In the genomic region with DNA sequence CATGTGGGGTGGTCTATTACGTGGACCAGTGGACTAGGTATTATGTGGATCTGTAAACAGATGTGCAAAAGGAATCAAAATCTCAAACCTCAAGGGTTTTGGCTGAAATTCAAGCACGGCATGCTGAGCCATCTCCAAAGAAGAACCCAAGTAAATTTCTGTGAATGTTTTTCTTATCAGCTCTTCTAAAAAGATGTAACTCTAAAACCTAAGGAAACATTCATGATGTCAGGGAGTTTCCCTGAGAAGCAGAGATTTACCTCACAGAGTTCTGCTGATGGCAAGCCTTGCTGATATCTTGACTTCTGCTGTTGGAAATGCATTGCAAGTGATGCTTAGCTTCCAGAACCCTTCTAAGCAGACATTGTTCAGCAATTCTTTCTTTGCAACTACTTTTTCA, we compare ENCODE assay signal across 26 cellular contexts. TPM values are rescaled to one million over a fixed set of nuclear protein-coding genes. Genes with fewer than 3 reads are reported as not detected.
A peak's percentile ranks its signal among the peaks of the same experiment; 100 is the strongest.
DNase-seq lines count a peak whose midpoint lies in the region; ATAC-seq, FAIRE-seq and TF ChIP-seq lines count a peak whose summit lies in the region.
"Had no signal": no experiment of that assay in that cellular context is flagged by ENCODE, and none has a peak within 500 bp of the region (broad histone marks: within the 10 kb centered on the region; RNA-seq: fewer than 3 reads in every experiment).

No MANE protein-coding gene starts in this region.

- TF ChIP-seq CTCF in colonic mucosa (IDR thresholded peaks at IDR 0.05), result no peak
- TF ChIP-seq CTCF in foreskin fibroblast (IDR thresholded peaks at IDR 0.05; ENCODE audit: low read depth, low read length), result no peak

- H3K36me3 ChIP-seq in colonic mucosa (no peaks in the 10 kb centered on the region), mucosa of rectum (ENCODE audit: control insufficient read depth in 2 of 2, insufficient read depth in 2 of 2, low read length in 2 of 2) (no peaks in the 10 kb centered on the region)
- H3K36me3 ChIP-seq: BE2C, MG63, SJSA1 had no signal

- H3K4me3 ChIP-seq in colonic mucosa, result no peak overlapping the region
- no peak overlapping the region for H3K4me3 ChIP-seq in mucosa of rectum (ENCODE audit: low read length in 2 of 2)
- no peak overlapping the region for H3K4me3 ChIP-seq in foreskin fibroblast (ENCODE audit: low read depth in 1 of 2, low read length in 2 of 2)
- H3K4me3 ChIP-seq: K562, MG63, PC-9, SJSA1 had no signal

- intact Hi-C loops in colonic mucosa (cut with DNase I), result loop anchor here (10.0 kb wide), 1 partner anchor 193 kb away; no protein-coding TSS in a partner anchor

- H3K27ac ChIP-seq in colonic mucosa, result peak overlapping the region; percentile 32
- H3K27ac ChIP-seq in mucosa of rectum (ENCODE audit: low read depth in 2 of 2, low read length in 2 of 2), result peak overlapping the region; percentile 13 to 42
- H3K27ac ChIP-seq: PC-9, SJSA1 had no signal

- H3K9me3 ChIP-seq in colonic mucosa (no peaks in the 10 kb centered on the region), mucosa of rectum (ENCODE audit: control insufficient read depth in 2 of 2, low read length in 2 of 2) (no peaks in the 10 kb centered on the region)
- H3K9me3 ChIP-seq: BE2C, MG63, SJSA1 had no signal

- no peaks in the 10 kb centered on the region for H3K27me3 ChIP-seq in colonic mucosa
- H3K27me3 ChIP-seq in mucosa of rectum (ENCODE audit: control insufficient read depth in 2 of 2, insufficient read depth in 2 of 2, low read length in 2 of 2), result no peaks in the 10 kb centered on the region
- H3K27me3 ChIP-seq: BE2C, SJSA1 had no signal

- DNase-seq in DMS53 (lab: John Stamatoyannopoulos, UW), result peak; percentile 50
- peak; percentile 46 for DNase-seq in LoVo (ENCODE audit: low spot score)
- DNase-seq in colonic mucosa, result no peak
- DNase-seq in RCC 7860 (ENCODE audit: low spot score), result no peak
- DNase-seq in NCI-H2081 (lab: John Stamatoyannopoulos, UW), result no peak
- no peak for DNase-seq in foreskin fibroblast
- DNase-seq: 8988T; ACHN; BE2C; CD8-positive, alpha-beta memory T cell; MG63; NCI-H1694 treated with DMSO at 0.1 percent for 48 hours; NCI-H2081 treated with DMSO at 0.1 percent for 48 hours; NCI-H2171 treated with DMSO at 0.1 percent for 48 hours; NCI-H526; NCI-H82; PC-9; Right ventricle myocardium superior; RPMI8226 had no signal

- FAIRE-seq in RCC 7860 (lab: Jason Lieb, UNC), result no peak
- FAIRE-seq: H54, K562 had no signal

- H3K9ac ChIP-seq in colonic mucosa (ENCODE audit: low read depth in 2 of 2, low read length in 2 of 2) (no peak overlapping the region), mucosa of rectum (ENCODE audit: low read depth in 1 of 2, low read length in 2 of 2) (no peak overlapping the region)

- ATAC-seq in HG03354 (IDR thresholded peaks at IDR 0.05; ENCODE audit: poor library complexity, severe bottlenecking, unreplicated experiment), result no peak
- ATAC-seq: K562 had no signal

- H3K4me1 ChIP-seq in colonic mucosa, result no peaks in the 10 kb centered on the region
- H3K4me1 ChIP-seq in mucosa of rectum (ENCODE audit: control insufficient read depth in 2 of 2, insufficient read depth in 2 of 2, low read length in 2 of 2), result peaks cover 15 to 53% of the 10 kb centered on the region in 2 donors
- H3K4me1 ChIP-seq: BE2C, SJSA1 had no signal

RNA-seq across cellular contexts. Expression of a gene that starts 21.6 kb away (rescaled TPM):
- total RNA-seq in colonic mucosa, result under 1 TPM; 0.16 to 0.27 TPM
- total RNA-seq: CD8-positive, alpha-beta memory T cell; HT1080; K562; LHCN-M2; PC-9; Right ventricle myocardium superior; SJSA1 had no signal

RNA-seq across cellular contexts. Expression of a gene that starts 49.4 kb away (rescaled TPM):
- total RNA-seq in colonic mucosa, result under 1 TPM; 0.07 to 0.40 TPM
- total RNA-seq: CD8-positive, alpha-beta memory T cell; HT1080; LHCN-M2; Right ventricle myocardium superior; SJSA1 had no signal

Comparison
In these comparisons a context has a peak if more than half of its experiments do, and no peak if none do; other contexts are left out.
1. DNase-seq: peak in DMS53 (single experiment) and LoVo (single experiment); none in colonic mucosa (single experiment), RCC 7860 (single experiment), NCI-H2081 (0 of 2) and foreskin fibroblast (0 of 2).